Comparison of ENCODE assay signal across 8 cellular contexts in genomic region chr3:196219194-196219969, GRCh38. TPM values are rescaled to one million over a fixed set of nuclear protein-coding genes. Genes with fewer than 3 reads are reported as not detected.
A peak's percentile ranks its signal among the peaks of the same experiment; 100 is the strongest.
DNase-seq lines count a peak whose midpoint lies in the region; ATAC-seq and TF ChIP-seq lines count a peak whose summit lies in the region.

No MANE protein-coding gene starts in this region.

- DNase-seq in AG09319 (ENCODE audit: extremely low read depth, low read depth) (peak; percentile 61), Kasumi-1 (lab: John Stamatoyannopoulos, UW) (peak; percentile 93 to 95), SKM-1 treated with dmso at 0.1 percent for 144 hours (lab: John Stamatoyannopoulos, UW; ENCODE audit: unreplicated experiment) (peak; percentile 91), right atrium auricular region (ENCODE audit: low spot score) (peak; percentile 78), thyroid gland (no peak)

- H3K27ac ChIP-seq in adipose tissue (ENCODE audit: low read depth, low read length): peak overlapping the region; percentile 51
- no peak overlapping the region for H3K27ac ChIP-seq in right atrium auricular region
- H3K27ac ChIP-seq in skin epidermis: peak overlapping the region in 15 of 21 experiments; percentile 1 to 67 (median 46)
- H3K27ac ChIP-seq in thyroid gland: no peak overlapping the region

- TF ChIP-seq CTCF in AG09319 (IDR thresholded peaks at IDR 0.05; ENCODE audit: low read depth, low read length) (no peak), right atrium auricular region (IDR thresholded peaks at IDR 0.05) (no peak), thyroid gland (IDR thresholded peaks at IDR 0.05) (no peak)

- peaks cover 0 to 8% of the 10 kb centered on the region in 2 donors for H3K4me1 ChIP-seq in right atrium auricular region
- H3K4me1 ChIP-seq in thyroid gland: peaks cover 0 to 7% of the 10 kb centered on the region in 2 donors

- intact Hi-C loops in thyroid gland (cut with DNase I): no loop called here

- H3K27me3 ChIP-seq in right atrium auricular region (peaks cover 0 to 6% of the 10 kb centered on the region in 2 donors), thyroid gland (no peaks in the 10 kb centered on the region)

- TF ChIP-seq POLR2A in thyroid gland (IDR thresholded peaks at IDR 0.05): no peak

- WGBS in adipose tissue, 3 donors: 8 to 61% (median 9%) methylated on average over 19 of the region's 19 CpGs
- 44 to 66% methylated on average over 17 of the region's 19 CpGs for WGBS in thyroid gland, 2 donors

- peak overlapping the region in 1 of 2 donors; percentile 24 for H3K4me3 ChIP-seq in right atrium auricular region
- peak overlapping the region in 4 of 7 experiments; percentile 0 to 15 (median 8) for H3K4me3 ChIP-seq in skin epidermis
- no peak overlapping the region for H3K4me3 ChIP-seq in thyroid gland (replicated peaks in 1 of 3)

- H3K36me3 ChIP-seq in right atrium auricular region (no peaks in the 10 kb centered on the region), thyroid gland (no peaks in the 10 kb centered on the region)

- H3K9me3 ChIP-seq in right atrium auricular region (no peaks in the 10 kb centered on the region), thyroid gland (no peaks in the 10 kb centered on the region)

- ATAC-seq in GM19351 (IDR thresholded peaks at IDR 0.05; ENCODE audit: unreplicated experiment): peak; percentile 61

RNA-seq across cellular contexts. Expression of gene SLC51A, which starts 3.0 kb away (rescaled TPM):
- under 1 TPM in 2 of 3 donors, not detected in 1; 0.33 to 0.79 TPM for polyA plus RNA-seq in adipose tissue
- total RNA-seq in right atrium auricular region: under 1 TPM in 1 of 2 donors, not detected in 1; 0.35 TPM
- total RNA-seq in thyroid gland: under 1 TPM in 2 of 4 donors, not detected in 2; 0.56 to 0.63 TPM

RNA-seq across cellular contexts. Expression of gene ZDHHC19, which starts 8.2 kb away (rescaled TPM):
- polyA plus RNA-seq in adipose tissue: 1 to 10 TPM in 2 of 3 donors, under 1 TPM in 1; 0.89 to 4.5 (median 3.4) TPM
- not detected for total RNA-seq in right atrium auricular region
- not detected for total RNA-seq in thyroid gland

Comparison
In these comparisons a context has a peak if more than half of its experiments do, and no peak if none do; other contexts are left out.
1. DNase-seq: peak in AG09319 (single experiment), Kasumi-1 (2 of 2), SKM-1 treated with dmso at 0.1 percent for 144 hours (single experiment) and right atrium auricular region (single experiment); none in thyroid gland (0 of 2).
2. H3K27ac ChIP-seq: peak in adipose tissue (single experiment) and skin epidermis (15 of 21); none in right atrium auricular region (0 of 2) and thyroid gland (0 of 3).
3. H3K4me3 ChIP-seq: peak in skin epidermis (4 of 7); none in thyroid gland (0 of 3).